In genomic region chr6:139124887-139125672, GRCh38 we compare ENCODE assay signal across 8 cellular contexts. TPM values are rescaled to one million over a fixed set of nuclear protein-coding genes. Genes with fewer than 3 reads are reported as not detected.
DNase-seq lines count a peak whose midpoint lies in the region; ATAC-seq and TF ChIP-seq lines count a peak whose summit lies in the region.

No MANE protein-coding gene starts in this region.

- no peaks in the 10 kb centered on the region for H3K36me3 Mint-ChIP-seq in T-helper 17 cell (ENCODE audit: low read depth)

- intact Hi-C loops in ascending aorta (cut with DNase I) (no loop called here), left colon (cut with DNase I, micrococcal nuclease) (loop anchor here in 1 of 2 donors (5.0 kb wide), 1 partner anchor 237 kb away; no protein-coding TSS in a partner anchor)

- peaks cover 37% of the 10 kb centered on the region for H3K4me1 Mint-ChIP-seq in T-helper 17 cell

- no peaks in the 10 kb centered on the region for H3K27me3 Mint-ChIP-seq in T-helper 17 cell

- CTCF ChIA-PET in GM10248 (lab: Yijun Ruan, JAX): interaction anchor here (0.6 to 2.5 kb wide), 10 partner anchors 9 to 309 kb away, joined by 3 to 23 read pairs (median 4); partner anchors contain the start of genes CITED2 and HECA

- H3K36me3 ChIP-seq in ascending aorta: no peaks in the 10 kb centered on the region

- H3K4me3 ChIP-seq in ascending aorta: no peak overlapping the region

- H3K9me3 ChIP-seq in T-helper 17 cell (ENCODE audit: control insufficient read depth, low read length, poor library complexity, severe bottlenecking) (peaks cover 7% of the 10 kb centered on the region), ascending aorta (no peaks in the 10 kb centered on the region)

- H3K4me3 Mint-ChIP-seq in T-helper 17 cell: peak overlapping the region; percentile 61

- in situ Hi-C loops in KBM-7 (cut with MboI; ENCODE audit: low pct_unique_long_range_greater_than_20kb, low sequenced_read_pairs): loop anchor here (25.0 kb wide), 1 partner anchor 237 kb away; the partner anchor contains the start of gene CITED2

- H3K4me1 ChIP-seq in ascending aorta: no peaks in the 10 kb centered on the region

- peak; percentile 56 for DNase-seq in GM10248 (ENCODE audit: extremely low spot score)
- peak; percentile 83 for DNase-seq in KBM-7
- peak; percentile 32 to 67 (median 60) for DNase-seq in T-helper 17 cell
- DNase-seq in ascending aorta (ENCODE audit: low spot score in 2 of 2): peak; percentile 15 to 75
- DNase-seq in left colon: peak; percentile 70 to 75
- peak; percentile 60 for DNase-seq in stimulated activated CD8-positive, alpha-beta memory T cell treated with anti-CD3 and anti-CD28 coated beads, Interleukin-15, amount 100 ng/mL, for 1 hour (ENCODE audit: low read depth)
- DNase-seq in amniotic stem cell (lab: John Stamatoyannopoulos, UW): no peak

- peak overlapping the region; percentile 87 for H3K27ac Mint-ChIP-seq in T-helper 17 cell

- ATAC-seq in GM21786 (IDR thresholded peaks at IDR 0.05; ENCODE audit: unreplicated experiment) (peak; percentile 100), T-helper 17 cell (peak; percentile 99), left colon (peak; percentile 100)

- H3K27ac ChIP-seq in ascending aorta: no peak overlapping the region

- no peaks in the 10 kb centered on the region for H3K27me3 ChIP-seq in ascending aorta

- POLR2A ChIA-PET in GM10248 (lab: Yijun Ruan, JAX): interaction anchor here (0.5 kb wide), 1 partner anchor 141 kb away, joined by 4 read pairs; no protein-coding TSS in a partner anchor

- TF ChIP-seq CTCF in GM10248 (IDR thresholded peaks at IDR 0.05; ENCODE audit: control extremely low read depth, extremely low read depth, low read depth, missing control alignments) (peak; percentile 51), ascending aorta (IDR thresholded peaks at IDR 0.05) (peak in 1 of 3 experiments; percentile 22)

RNA-seq across cellular contexts. Expression of gene HECA, which starts 9.8 kb away (rescaled TPM):
- total RNA-seq in T-helper 17 cell (100 to 1,000 TPM; 172 to 197 TPM), ascending aorta (27.0 TPM), left colon (10 to 100 TPM; 30.3 to 42.1 TPM)
